21 cellular contexts compared by ENCODE assay signal in the genomic region with DNA sequence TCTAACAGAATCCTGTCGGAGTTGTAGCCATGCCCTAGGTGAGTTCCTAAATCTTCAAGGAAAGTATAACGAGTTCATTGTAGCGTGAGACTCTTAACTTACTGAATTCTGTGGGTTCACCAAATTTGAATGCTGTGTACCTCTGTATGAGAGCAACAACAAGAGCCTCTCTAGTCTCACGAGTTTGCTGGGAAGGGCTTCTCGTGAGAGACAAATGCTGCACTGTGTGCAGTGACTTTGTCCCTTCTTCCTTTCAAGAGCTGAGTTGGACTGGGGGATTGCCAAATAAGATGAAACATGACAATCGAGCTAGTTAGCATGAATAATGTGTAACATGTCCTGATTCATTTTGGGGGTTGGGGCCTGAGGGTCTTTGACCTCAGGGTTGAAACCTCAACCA. TPM values are rescaled to one million over a fixed set of nuclear protein-coding genes. Genes with fewer than 3 reads are reported as not detected.
DNase-seq lines count a peak whose midpoint lies in the region; ATAC-seq, FAIRE-seq and TF ChIP-seq lines count a peak whose summit lies in the region.
"Had no signal": no experiment of that assay in that cellular context is flagged by ENCODE, and none has a peak within 500 bp of the region (broad histone marks: within the 10 kb centered on the region; RNA-seq: fewer than 3 reads in every experiment).

No MANE protein-coding gene starts in this region.

- H3K27me3 ChIP-seq in pancreas, result no peaks in the 10 kb centered on the region
- H3K27me3 ChIP-seq: adrenal gland, MG63, tibial artery had no signal

- no peak for DNase-seq in Right ventricle myocardium superior
- peak; percentile 16 for DNase-seq in neural crest cell (ENCODE audit: low read depth, low spot score)
- peak; percentile 89 for DNase-seq in superior temporal gyrus (ENCODE audit: extremely low spot score)
- no peak for DNase-seq in pancreas
- DNase-seq: activated B cell treated with CpG ODN at 0.5 μM for 24 hours; activated CD8-positive, alpha-beta memory T cell treated with anti-CD3 and anti-CD28 coated beads for 24 hours; adrenal gland; MG63; NCI-H187 treated with DMSO at 0.1 percent for 48 hours; NCI-H446; stimulated activated CD4-positive, alpha-beta T cell treated with anti-CD3 and anti-CD28 coated beads, Interleukin-2, amount 100 ng/mL, for 24 hours; T-helper 2 cell; tibial artery had no signal

- H3K9me3 Mint-ChIP-seq in neural crest cell, result no peaks in the 10 kb centered on the region
- H3K9me3 Mint-ChIP-seq: activated B cell treated with CpG ODN at 0.5 μM for 24 hours; activated T-helper 2 cell treated with anti-CD3 and anti-CD28 coated beads, Interferon-gamma antibody, Interleukin-2, Interleukin-4, amounts not matched to agents 10 μg/mL and 5 μg/mL and 100 μg/mL, durations not matched to agents 14 hours and 24 hours and 36 hours; nephron had no signal

- H3K27ac ChIP-seq in angular gyrus (ENCODE audit: low read depth, low read length), result peak overlapping the region; percentile 71
- no peak overlapping the region for H3K27ac ChIP-seq in pancreas
- H3K27ac ChIP-seq: adrenal gland, tibial artery had no signal

- H3K4me1 Mint-ChIP-seq in neural crest cell, result peaks cover 54% of the 10 kb centered on the region

- H3K27ac Mint-ChIP-seq in neural crest cell (ENCODE audit: unreplicated experiment), result peak overlapping the region; percentile 73
- H3K27ac Mint-ChIP-seq: activated B cell treated with CpG ODN at 0.5 μM for 24 hours; activated T-helper 2 cell treated with anti-CD3 and anti-CD28 coated beads, Interferon-gamma antibody, Interleukin-2, Interleukin-4, amounts not matched to agents 10 μg/mL and 5 μg/mL and 100 μg/mL, durations not matched to agents 14 hours and 24 hours and 36 hours; nephron had no signal

- H3K4me1 ChIP-seq in pancreas, result no peaks in the 10 kb centered on the region

- no peaks in the 10 kb centered on the region for H3K27me3 Mint-ChIP-seq in neural crest cell (ENCODE audit: low read depth)
- H3K27me3 Mint-ChIP-seq: activated B cell treated with CpG ODN at 0.5 μM for 24 hours had no signal

- WGBS in pancreas, 2 donors, result 77 to 78% methylated on average over 6 of the region's 6 CpGs

- TF ChIP-seq CTCF in neural crest cell (conservative IDR thresholded peaks at IDR 0.05), result no peak
- no peak for TF ChIP-seq CTCF in pancreas (IDR thresholded peaks at IDR 0.05)

- H3K4me3 Mint-ChIP-seq in neural crest cell, result peak overlapping the region; percentile 56
- H3K4me3 Mint-ChIP-seq: activated B cell treated with CpG ODN at 0.5 μM for 24 hours, nephron had no signal

- no peaks in the 10 kb centered on the region for H3K36me3 ChIP-seq in pancreas
- H3K36me3 ChIP-seq: adrenal gland, MG63 had no signal

- no peaks in the 10 kb centered on the region for H3K9me3 ChIP-seq in pancreas
- H3K9me3 ChIP-seq: adrenal gland, MG63, tibial artery had no signal

- peak; percentile 50 for ATAC-seq in Right ventricle myocardium superior (ENCODE audit: poor library complexity)
- no peak for ATAC-seq in GM18861 (IDR thresholded peaks at IDR 0.05; ENCODE audit: unreplicated experiment)
- no peak for ATAC-seq in pancreas
- no peak for ATAC-seq in GM19324 (IDR thresholded peaks at IDR 0.05; ENCODE audit: low FRiP score, unreplicated experiment)
- ATAC-seq: GM12878 had no signal

- no peaks in the 10 kb centered on the region for H3K36me3 Mint-ChIP-seq in neural crest cell (ENCODE audit: low read depth)

- H3K4me3 ChIP-seq in pancreas, result no peak overlapping the region
- H3K4me3 ChIP-seq: adrenal gland, GM12878, MG63, tibial artery had no signal

- intact Hi-C loops in Right ventricle myocardium superior (cut with DNase I) (no loop called here), pancreas (cut with DNase I) (no loop called here)

- no peak for FAIRE-seq in pancreas (lab: Jason Lieb, UNC)
- FAIRE-seq: endothelial cell of umbilical vein, frontal cortex, GM12878 had no signal

RNA-seq across cellular contexts. Expression of a gene that starts 32.2 kb away (rescaled TPM):
- total RNA-seq in Right ventricle myocardium superior (117 TPM), neural crest cell (12.2 and 13.3 TPM in 2 replicates), pancreas (10 to 100 TPM; 13.1 to 21.6 (median 16.0) TPM)
- 10 to 100 TPM in 1 of 2 donors, 1 to 10 TPM in 1; 8.2 to 14.4 TPM for polyA plus RNA-seq in pancreas

Comparison
In these comparisons a context has a peak if more than half of its experiments do, and no peak if none do; other contexts are left out.
1. DNase-seq: peak in neural crest cell (single experiment) and superior temporal gyrus (single experiment); none in Right ventricle myocardium superior (single experiment) and pancreas (0 of 6).